ENCODE assay signal across 33 cellular contexts in genomic region chr17:66187718-66188117, GRCh38. TPM values are rescaled to one million over a fixed set of nuclear protein-coding genes. Genes with fewer than 3 reads are reported as not detected.
"Had no signal": no experiment of that assay in that cellular context is flagged by ENCODE, and none has a peak within 500 bp of the region (broad histone marks: within the 10 kb centered on the region; RNA-seq: fewer than 3 reads in every experiment).

No MANE protein-coding gene starts in this region.

- H3K27ac ChIP-seq: coronary artery, dorsolateral prefrontal cortex, epithelial cell of prostate, esophagus squamous epithelium, gastrocnemius medialis, heart right ventricle, left lung, lower lobe of right lung had no signal

- FAIRE-seq: colon, islet of Langerhans, keratinocyte had no signal

- ATAC-seq: esophagus mucosa, gastrocnemius medialis, heart right ventricle, left cardiac atrium, left lung, left ventricle myocardium superior, lower lobe of right lung, mucosa of descending colon had no signal

- H3K27me3 ChIP-seq: dorsolateral prefrontal cortex, esophagus squamous epithelium, gastrocnemius medialis, heart right ventricle had no signal

- H3K4me3 ChIP-seq: coronary artery, dorsolateral prefrontal cortex, esophagus squamous epithelium, gastrocnemius medialis, heart right ventricle, left lung, lower lobe of right lung, mucosa of descending colon had no signal

- H3K9me3 ChIP-seq: esophagus squamous epithelium, gastrocnemius medialis, left lung, lower lobe of right lung, mucosa of descending colon had no signal

- DNase-seq: dermis blood vessel endothelial cell; dorsolateral prefrontal cortex; effector CD4-positive, alpha-beta T cell; effector memory CD4-positive, alpha-beta T cell; erythroblast; esophagus squamous epithelium; foreskin fibroblast; foreskin melanocyte; gastrocnemius medialis; glutamatergic neuron; head of caudate nucleus; heart right ventricle; hippocampal formation; left cardiac atrium; left lung; left ventricle myocardium superior; lower lobe of right lung; mesenchymal stem cell; mucosa of descending colon; naive B cell had no signal

RNA-seq across cellular contexts. Expression of gene APOH, which starts 41.5 kb away (rescaled TPM):
- total RNA-seq: dermis blood vessel endothelial cell, dorsolateral prefrontal cortex, esophagus squamous epithelium, glomerular endothelial cell, kidney epithelial cell, left ventricle myocardium superior, lower leg skin, lung microvascular endothelial cell, mesenteric fat pad, mesothelial cell of epicardium, myocyte had no signal
- polyA plus RNA-seq: heart right ventricle, keratinocyte had no signal
